In the genomic region with DNA sequence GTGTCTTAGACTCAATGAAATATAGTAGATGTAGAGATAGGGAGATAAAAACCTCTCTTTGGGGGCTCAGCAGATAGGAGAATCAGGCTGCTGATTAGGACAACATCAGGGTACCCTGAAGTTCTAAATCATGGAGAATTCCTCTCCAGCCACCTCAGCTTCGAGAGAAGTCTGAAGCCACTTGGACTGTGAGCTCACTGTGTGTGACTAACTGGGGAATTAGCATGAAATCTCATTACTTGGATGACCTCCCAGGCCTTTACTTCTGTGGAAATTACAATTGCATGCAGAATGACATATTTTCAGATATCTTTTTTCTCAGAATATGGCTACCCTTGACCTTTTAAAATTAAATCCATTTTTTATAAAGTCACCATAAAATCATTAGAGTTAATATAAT, we compare ENCODE assay signal across 15 cellular contexts.
A peak's percentile ranks its signal among the peaks of the same experiment; 100 is the strongest.
DNase-seq lines count a peak whose midpoint lies in the region; ATAC-seq and TF ChIP-seq lines count a peak whose summit lies in the region.
"Had no signal": no experiment of that assay in that cellular context is flagged by ENCODE, and none has a peak within 500 bp of the region (broad histone marks: within the 10 kb centered on the region; RNA-seq: fewer than 3 reads in every experiment).

No MANE protein-coding gene starts in this region.

- H3K27me3 Mint-ChIP-seq in stimulated activated naive B cell treated with anti-CD40 and anti-IgM and Interleukin-4, amounts not matched to agents 10 μg/mL and 1 μg/mL and 100 μg/mL, for 72 hours = peaks cover 6 to 10% of the 10 kb centered on the region in 2 donors

- peak overlapping the region; percentile 43 for H3K27ac ChIP-seq in SJCRH30
- H3K27ac ChIP-seq: BLaER1 treated with 17β-estradiol and CSF1 and Interleukin-3, amounts not matched to agents 10 nM and 100 nM; KMS-11 had no signal

- intact Hi-C loops in left ventricle myocardium superior (cut with micrococcal nuclease) = no loop called here

- no peak overlapping the region for H3K4me3 Mint-ChIP-seq in stimulated activated naive B cell treated with anti-CD40 and anti-IgM and Interleukin-4, amounts not matched to agents 10 μg/mL and 1 μg/mL and 100 μg/mL, for 72 hours

- no peak for TF ChIP-seq CTCF in fibroblast of mammary gland (conservative IDR thresholded peaks at IDR 0.05; ENCODE audit: control insufficient read depth, insufficient read depth, low read depth, low read length)

- no peaks in the 10 kb centered on the region for H3K9me3 ChIP-seq in SJCRH30 (replicated peaks)
- H3K9me3 ChIP-seq: BLaER1 treated with 17β-estradiol and CSF1 and Interleukin-3, amounts not matched to agents 10 nM and 100 nM had no signal

- no peaks in the 10 kb centered on the region for H3K36me3 ChIP-seq in SJCRH30
- H3K36me3 ChIP-seq: BLaER1 treated with 17β-estradiol and CSF1 and Interleukin-3, amounts not matched to agents 10 nM and 100 nM had no signal

- H3K4me3 ChIP-seq in SJCRH30 (no peak overlapping the region), fibroblast of mammary gland (ENCODE audit: control insufficient read depth, low read depth, low read length) (no peak overlapping the region)
- H3K4me3 ChIP-seq: BLaER1 treated with 17β-estradiol and CSF1 and Interleukin-3, amounts not matched to agents 10 nM and 100 nM had no signal

- H3K4me1 Mint-ChIP-seq in stimulated activated naive B cell treated with anti-CD40 and anti-IgM and Interleukin-4, amounts not matched to agents 10 μg/mL and 1 μg/mL and 100 μg/mL, for 72 hours = peaks cover 0 to 8% of the 10 kb centered on the region in 2 donors

- H3K27ac Mint-ChIP-seq in stimulated activated naive B cell treated with anti-CD40 and anti-IgM and Interleukin-4, amounts not matched to agents 10 μg/mL and 1 μg/mL and 100 μg/mL, for 72 hours = no peak overlapping the region

- no peaks in the 10 kb centered on the region for H3K27me3 ChIP-seq in SJCRH30
- H3K27me3 ChIP-seq: BLaER1 treated with 17β-estradiol and CSF1 and Interleukin-3, amounts not matched to agents 10 nM and 100 nM had no signal

- peaks cover 5% of the 10 kb centered on the region; the same call in 1 of the 2 replicates for H3K4me1 ChIP-seq in SJCRH30

- DNase-seq in SJCRH30 (peak; percentile 25 to 54), fibroblast of mammary gland (ENCODE audit: low read depth) (peak; percentile 24), left ventricle myocardium superior (no peak), NCI-H226 (no peak), HuH-7.5 (ENCODE audit: low spot score) (no peak)
- DNase-seq in stimulated activated naive B cell treated with anti-CD40 and anti-IgM and Interleukin-4, amounts not matched to agents 10 μg/mL and 1 μg/mL and 100 μg/mL, for 72 hours = no peak
- DNase-seq: GOT3, NCI-H1105 treated with DMSO at 0.1 percent for 48 hours, NCI-H187, NCI-H446, NCI-H774, SHP77 treated with DMSO at 0.1 percent for 48 hours had no signal

- H3K36me3 Mint-ChIP-seq in stimulated activated naive B cell treated with anti-CD40 and anti-IgM and Interleukin-4, amounts not matched to agents 10 μg/mL and 1 μg/mL and 100 μg/mL, for 72 hours = no peaks in the 10 kb centered on the region

- H3K9me3 Mint-ChIP-seq in stimulated activated naive B cell treated with anti-CD40 and anti-IgM and Interleukin-4, amounts not matched to agents 10 μg/mL and 1 μg/mL and 100 μg/mL, for 72 hours = peaks cover 2 to 4% of the 10 kb centered on the region in 2 donors

- peak; percentile 6 for ATAC-seq in GM21381 (IDR thresholded peaks at IDR 0.05; ENCODE audit: unreplicated experiment)
- ATAC-seq in stimulated activated naive B cell treated with anti-CD40 and anti-IgM and Interleukin-4, amounts not matched to agents 10 μg/mL and 1 μg/mL and 100 μg/mL, for 72 hours (replicated peaks) = peak; percentile 37 to 54
- no peak for ATAC-seq in left ventricle myocardium superior

Comparison
In these comparisons a context has a peak if more than half of its experiments do, and no peak if none do; other contexts are left out.
1. DNase-seq: peak in SJCRH30 (2 of 2) and fibroblast of mammary gland (single experiment); none in stimulated activated naive B cell treated with anti-CD40 and anti-IgM and Interleukin-4, amounts not matched to agents 10 μg/mL and 1 μg/mL and 100 μg/mL, for 72 hours (single experiment), left ventricle myocardium superior (single experiment), NCI-H226 (single experiment) and HuH-7.5 (single experiment).